ENCODE assay signal across 22 cellular contexts in genomic region chr13:112867301-112867711, GRCh38.
A peak's percentile ranks its signal among the peaks of the same experiment; 100 is the strongest.
DNase-seq lines count a peak whose midpoint lies in the region; ATAC-seq and TF ChIP-seq lines count a peak whose summit lies in the region.
"Had no signal": no experiment of that assay in that cellular context is flagged by ENCODE, and none has a peak within 500 bp of the region (broad histone marks: within the 10 kb centered on the region; RNA-seq: fewer than 3 reads in every experiment).

No MANE protein-coding gene starts in this region.

- no peak overlapping the region for H3K27ac ChIP-seq in upper lobe of right lung
- H3K27ac ChIP-seq: RWPE1 had no signal

- H3K4me1 ChIP-seq in upper lobe of right lung, result no peaks in the 10 kb centered on the region

- CTCF ChIA-PET in activated CD8-positive, alpha-beta memory T cell treated with anti-CD3 and anti-CD28 coated beads, Interleukin-2, amount 10 ng/mL, durations not matched to agents 7 days and 5 days (lab: Charles Lee), result no interaction called here

- intact Hi-C loops in natural killer cell (cut with micrococcal nuclease) (no loop called here), upper lobe of right lung (cut with DNase I) (no loop called here)

- no peaks in the 10 kb centered on the region for H3K27me3 ChIP-seq in upper lobe of right lung

- H3K27ac Mint-ChIP-seq in natural killer cell treated with Interleukin-12 subunit alpha and Interleukin-12 subunit beta and Interleukin-15 and Interleukin-18, amount 100 ng/mL, for 72 hours, result no peak overlapping the region
- H3K27ac Mint-ChIP-seq in natural killer cell, result no peak overlapping the region
- no peak overlapping the region for H3K27ac Mint-ChIP-seq in endothelial cell (ENCODE audit: unreplicated experiment)
- peak overlapping the region; percentile 25 for H3K27ac Mint-ChIP-seq in mesothelial cell of epicardium
- H3K27ac Mint-ChIP-seq in activated CD8-positive, alpha-beta memory T cell treated with anti-CD3 and anti-CD28 coated beads, Interleukin-2, amount 10 ng/mL, durations not matched to agents 7 days and 5 days, result no peak overlapping the region
- H3K27ac Mint-ChIP-seq: GM23338 had no signal

- H3K4me3 ChIP-seq in upper lobe of right lung, result no peak overlapping the region
- H3K4me3 ChIP-seq: GM23338 had no signal

- H3K4me3 Mint-ChIP-seq in natural killer cell treated with Interleukin-12 subunit alpha and Interleukin-12 subunit beta and Interleukin-15 and Interleukin-18, amount 100 ng/mL, for 72 hours, result no peak overlapping the region
- H3K4me3 Mint-ChIP-seq in natural killer cell (no peak overlapping the region), endothelial cell (ENCODE audit: unreplicated experiment) (peak overlapping the region; percentile 83), mesothelial cell of epicardium (no peak overlapping the region)
- H3K4me3 Mint-ChIP-seq in activated CD8-positive, alpha-beta memory T cell treated with anti-CD3 and anti-CD28 coated beads, Interleukin-2, amount 10 ng/mL, durations not matched to agents 7 days and 5 days, result no peak overlapping the region
- H3K4me3 Mint-ChIP-seq: CD4-positive, CD25-positive, alpha-beta regulatory T cell; GM23338 had no signal

- H3K9me3 ChIP-seq in upper lobe of right lung, result no peaks in the 10 kb centered on the region

- no peak for TF ChIP-seq CTCF in natural killer cell (IDR thresholded peaks at IDR 0.05)
- no peak for TF ChIP-seq CTCF in endothelial cell (IDR thresholded peaks at IDR 0.05; ENCODE audit: unreplicated experiment)
- no peak for TF ChIP-seq CTCF in mesothelial cell of epicardium (IDR thresholded peaks at IDR 0.05; ENCODE audit: unreplicated experiment)
- TF ChIP-seq CTCF in upper lobe of right lung (IDR thresholded peaks at IDR 0.05), result no peak

- H3K4me1 Mint-ChIP-seq in natural killer cell treated with Interleukin-12 subunit alpha and Interleukin-12 subunit beta and Interleukin-15 and Interleukin-18, amount 100 ng/mL, for 72 hours (ENCODE audit: low read depth in 2 of 2), result no peaks in the 10 kb centered on the region
- H3K4me1 Mint-ChIP-seq in natural killer cell, result peaks cover 0 to 5% of the 10 kb centered on the region in 2 donors
- peaks cover 5% of the 10 kb centered on the region for H3K4me1 Mint-ChIP-seq in endothelial cell (ENCODE audit: unreplicated experiment)
- H3K4me1 Mint-ChIP-seq in mesothelial cell of epicardium, result no peaks in the 10 kb centered on the region
- peaks cover 5% of the 10 kb centered on the region for H3K4me1 Mint-ChIP-seq in activated CD8-positive, alpha-beta memory T cell treated with anti-CD3 and anti-CD28 coated beads, Interleukin-2, amount 10 ng/mL, durations not matched to agents 7 days and 5 days
- H3K4me1 Mint-ChIP-seq: GM23338 had no signal

- H3K9me3 Mint-ChIP-seq in natural killer cell treated with Interleukin-12 subunit alpha and Interleukin-12 subunit beta and Interleukin-15 and Interleukin-18, amount 100 ng/mL, for 72 hours, result no peaks in the 10 kb centered on the region
- H3K9me3 Mint-ChIP-seq in natural killer cell (no peaks in the 10 kb centered on the region), endothelial cell (ENCODE audit: unreplicated experiment) (no peaks in the 10 kb centered on the region), mesothelial cell of epicardium (no peaks in the 10 kb centered on the region)
- H3K9me3 Mint-ChIP-seq in activated CD8-positive, alpha-beta memory T cell treated with anti-CD3 and anti-CD28 coated beads, Interleukin-2, amount 10 ng/mL, durations not matched to agents 7 days and 5 days (ENCODE audit: low read depth), result peaks cover 2% of the 10 kb centered on the region

- H3K27me3 Mint-ChIP-seq in natural killer cell treated with Interleukin-12 subunit alpha and Interleukin-12 subunit beta and Interleukin-15 and Interleukin-18, amount 100 ng/mL, for 72 hours, result no peaks in the 10 kb centered on the region
- no peaks in the 10 kb centered on the region for H3K27me3 Mint-ChIP-seq in natural killer cell (ENCODE audit: low read depth in 2 of 2)
- peaks cover 17% of the 10 kb centered on the region for H3K27me3 Mint-ChIP-seq in endothelial cell (ENCODE audit: unreplicated experiment)
- no peaks in the 10 kb centered on the region for H3K27me3 Mint-ChIP-seq in mesothelial cell of epicardium (ENCODE audit: low read depth)
- no peaks in the 10 kb centered on the region for H3K27me3 Mint-ChIP-seq in activated CD8-positive, alpha-beta memory T cell treated with anti-CD3 and anti-CD28 coated beads, Interleukin-2, amount 10 ng/mL, durations not matched to agents 7 days and 5 days
- H3K27me3 Mint-ChIP-seq: CD4-positive, CD25-positive, alpha-beta regulatory T cell had no signal

- no peak for ATAC-seq in natural killer cell treated with Interleukin-12 subunit alpha and Interleukin-12 subunit beta and Interleukin-15 and Interleukin-18, amount 100 ng/mL, for 72 hours
- ATAC-seq in natural killer cell (no peak), upper lobe of right lung (peak; percentile 22)
- no peak for ATAC-seq in activated CD8-positive, alpha-beta memory T cell treated with anti-CD3 and anti-CD28 coated beads, Interleukin-2, amount 10 ng/mL, durations not matched to agents 7 days and 5 days
- ATAC-seq: GM23338, HCT116 had no signal

- peak; percentile 39 for DNase-seq in natural killer cell treated with Interleukin-12 subunit alpha and Interleukin-12 subunit beta and Interleukin-15 and Interleukin-18, amount 100 ng/mL, for 72 hours (ENCODE audit: low spot score)
- DNase-seq in natural killer cell, result no peak
- no peak for DNase-seq in endothelial cell (ENCODE audit: low spot score)
- DNase-seq in mesothelial cell of epicardium (ENCODE audit: low spot score in 2 of 2, unreplicated experiment in 2 of 2), result no peak
- DNase-seq in upper lobe of right lung, result no peak
- no peak for DNase-seq in activated gamma-delta T cell treated with Interleukin-2 at 50 U/mL for 16 hours
- DNase-seq in GDM1 (lab: John Stamatoyannopoulos, UW), result no peak
- no peak for DNase-seq in activated CD8-positive, alpha-beta memory T cell treated with anti-CD3 and anti-CD28 coated beads, Interleukin-2, amount 10 ng/mL, durations not matched to agents 7 days and 5 days
- DNase-seq: CD4-positive, CD25-positive, alpha-beta regulatory T cell; DND-41; Karpas-422; NCI-H1694; NCI-H2081; NCI-H2171; NCI-H345; NCI-H524; NCI-H774; NK-92 treated with Interleukin-12 subunit alpha and Interleukin-12 subunit beta, amount 100 ng/mL, for 24 hours; SHP77 treated with DMSO at 0.1 percent for 48 hours had no signal

- peaks cover 5% of the 10 kb centered on the region for H3K36me3 Mint-ChIP-seq in natural killer cell treated with Interleukin-12 subunit alpha and Interleukin-12 subunit beta and Interleukin-15 and Interleukin-18, amount 100 ng/mL, for 72 hours
- H3K36me3 Mint-ChIP-seq in natural killer cell, result no peaks in the 10 kb centered on the region
- peaks cover 56% of the 10 kb centered on the region for H3K36me3 Mint-ChIP-seq in endothelial cell (ENCODE audit: low read depth, unreplicated experiment)
- H3K36me3 Mint-ChIP-seq in mesothelial cell of epicardium, result peaks cover 20% of the 10 kb centered on the region
- H3K36me3 Mint-ChIP-seq in activated CD8-positive, alpha-beta memory T cell treated with anti-CD3 and anti-CD28 coated beads, Interleukin-2, amount 10 ng/mL, durations not matched to agents 7 days and 5 days, result peaks cover 37% of the 10 kb centered on the region

- H3K36me3 ChIP-seq in upper lobe of right lung, result peaks cover 63% of the 10 kb centered on the region
